In genomic region chr2:80687524-80687923, GRCh38 we compare ENCODE assay signal across 32 cellular contexts.
"Had no signal": no experiment of that assay in that cellular context is flagged by ENCODE, and none has a peak within 500 bp of the region (broad histone marks: within the 10 kb centered on the region; RNA-seq: fewer than 3 reads in every experiment).

No MANE protein-coding gene starts in this region.

- DNase-seq: activated CD4-positive, alpha-beta memory T cell treated with anti-CD3 and anti-CD28 coated beads, Interleukin-2, amount 10 ng/mL, durations not matched to agents 7 days and 5 days; activated CD4-positive, alpha-beta T cell treated with anti-CD3 and anti-CD28 coated beads for 4 hours; activated CD4-positive, alpha-beta T cell treated with anti-CD3 and anti-CD28 coated beads, Interleukin-2, amount 10 ng/mL, durations not matched to agents 7 days and 5 days; activated CD4-positive, alpha-beta T cell treated with anti-CD3 and anti-CD28 coated beads, Interleukin-2, amount 50 U/mL, for 4 hours; activated CD4-positive, CD25-positive, alpha-beta regulatory T cell; activated CD4-positive, CD25-positive, alpha-beta regulatory T cell treated with anti-CD3 and anti-CD28 coated beads, Interleukin-2, amount 50 U/mL, for 72 hours; activated effector memory CD4-positive, alpha-beta T cell treated with Interleukin-2 at 50 U/mL for 16 hours; activated gamma-delta T cell treated with Interleukin-2 at 50 U/mL for 16 hours; activated naive CD4-positive, alpha-beta T cell treated with anti-CD3 and anti-CD28 coated beads, Interleukin-2, amount 50 U/mL, for 16 hours; activated naive CD4-positive, alpha-beta T cell treated with Interleukin-2 at 50 U/mL for 16 hours; activated T-cell treated with anti-CD3 and anti-CD28 coated beads, Interleukin-2, amount 50 U/mL, for 4 hours; amniotic stem cell; anterior cingulate cortex; brain microvascular endothelial cell; dorsolateral prefrontal cortex; effector memory CD4-positive, alpha-beta T cell; endodermal cell; foreskin fibroblast; head of caudate nucleus; T-helper 17 cell; T1000; WERI-Rb-1 had no signal

- H3K4me3 ChIP-seq: coronary artery, dorsolateral prefrontal cortex had no signal

- ATAC-seq: activated T-cell treated with anti-CD3 and anti-CD28 coated beads, Interleukin-2, amount 50 U/mL, for 4 hours; activated T-helper 17 cell treated with anti-CD3 and anti-CD28 coated beads, Interleukin-2, amount 50 U/mL, for 72 hours; esophagus mucosa; T-helper 17 cell had no signal

- H3K4me1 Mint-ChIP-seq: activated CD4-positive, alpha-beta memory T cell treated with anti-CD3 and anti-CD28 coated beads, Interleukin-2, amount 10 ng/mL, durations not matched to agents 7 days and 5 days; activated CD4-positive, alpha-beta T cell treated with anti-CD3 and anti-CD28 coated beads, Interleukin-2, amount 10 ng/mL, durations not matched to agents 7 days and 5 days; activated T-helper 17 cell treated with anti-CD3 and anti-CD28 coated beads, Interleukin-2, amount 50 U/mL, for 72 hours; central memory CD8-positive, alpha-beta T cell; endodermal cell; T-helper 17 cell had no signal

- H3K27ac Mint-ChIP-seq: activated CD4-positive, alpha-beta memory T cell treated with anti-CD3 and anti-CD28 coated beads, Interleukin-2, amount 10 ng/mL, durations not matched to agents 7 days and 5 days; activated CD4-positive, alpha-beta T cell treated with anti-CD3 and anti-CD28 coated beads, Interleukin-2, amount 10 ng/mL, durations not matched to agents 7 days and 5 days; activated naive CD8-positive, alpha-beta T cell; activated T-helper 17 cell treated with anti-CD3 and anti-CD28 coated beads, Interleukin-2, amount 50 U/mL, for 72 hours; dendritic cell treated with granulocyte-macrophage colony-stimulating factor and Interleukin-4, amounts not matched to agents 40 ng/mL and 50 ng/mL, for 4 days; endodermal cell; T-helper 17 cell; T-helper 2 cell treated with Interferon-gamma antibody and Interleukin-4, amounts not matched to agents 5 μg/mL and 100 μg/mL, for 36 hours had no signal

- H3K4me3 Mint-ChIP-seq: activated CD4-positive, alpha-beta memory T cell treated with anti-CD3 and anti-CD28 coated beads, Interleukin-2, amount 10 ng/mL, durations not matched to agents 7 days and 5 days; activated CD4-positive, alpha-beta T cell treated with anti-CD3 and anti-CD28 coated beads, Interleukin-2, amount 10 ng/mL, durations not matched to agents 7 days and 5 days; activated naive CD8-positive, alpha-beta T cell; activated T-cell treated with anti-CD3 and anti-CD28 coated beads, Interleukin-2, amount 50 U/mL, for 4 hours; activated T-helper 17 cell treated with anti-CD3 and anti-CD28 coated beads, Interleukin-2, amount 50 U/mL, for 72 hours; central memory CD8-positive, alpha-beta T cell; dendritic cell treated with granulocyte-macrophage colony-stimulating factor and Interleukin-4, amounts not matched to agents 40 ng/mL and 50 ng/mL, for 4 days; endodermal cell; T-helper 17 cell; T-helper 2 cell treated with Interferon-gamma antibody and Interleukin-4, amounts not matched to agents 5 μg/mL and 100 μg/mL, for 36 hours had no signal

- H3K27ac ChIP-seq: brain microvascular endothelial cell, coronary artery, dorsolateral prefrontal cortex, WERI-Rb-1 had no signal

- H3K27me3 ChIP-seq: brain microvascular endothelial cell, dorsolateral prefrontal cortex had no signal

- H3K27me3 Mint-ChIP-seq: activated CD4-positive, alpha-beta memory T cell treated with anti-CD3 and anti-CD28 coated beads, Interleukin-2, amount 10 ng/mL, durations not matched to agents 7 days and 5 days; activated CD4-positive, alpha-beta T cell treated with anti-CD3 and anti-CD28 coated beads, Interleukin-2, amount 10 ng/mL, durations not matched to agents 7 days and 5 days; activated naive CD8-positive, alpha-beta T cell; activated T-helper 17 cell treated with anti-CD3 and anti-CD28 coated beads, Interleukin-2, amount 50 U/mL, for 72 hours; central memory CD8-positive, alpha-beta T cell; dendritic cell treated with granulocyte-macrophage colony-stimulating factor and Interleukin-4, amounts not matched to agents 40 ng/mL and 50 ng/mL, for 4 days; T-helper 17 cell had no signal

- FAIRE-seq: astrocyte, bronchial epithelial cell, frontal cortex had no signal

- H3K36me3 Mint-ChIP-seq: activated naive CD8-positive, alpha-beta T cell had no signal

- H3K36me3 ChIP-seq: brain microvascular endothelial cell, WERI-Rb-1 had no signal
